Comparison of ENCODE assay signal across 1 cellular context in the genomic region with DNA sequence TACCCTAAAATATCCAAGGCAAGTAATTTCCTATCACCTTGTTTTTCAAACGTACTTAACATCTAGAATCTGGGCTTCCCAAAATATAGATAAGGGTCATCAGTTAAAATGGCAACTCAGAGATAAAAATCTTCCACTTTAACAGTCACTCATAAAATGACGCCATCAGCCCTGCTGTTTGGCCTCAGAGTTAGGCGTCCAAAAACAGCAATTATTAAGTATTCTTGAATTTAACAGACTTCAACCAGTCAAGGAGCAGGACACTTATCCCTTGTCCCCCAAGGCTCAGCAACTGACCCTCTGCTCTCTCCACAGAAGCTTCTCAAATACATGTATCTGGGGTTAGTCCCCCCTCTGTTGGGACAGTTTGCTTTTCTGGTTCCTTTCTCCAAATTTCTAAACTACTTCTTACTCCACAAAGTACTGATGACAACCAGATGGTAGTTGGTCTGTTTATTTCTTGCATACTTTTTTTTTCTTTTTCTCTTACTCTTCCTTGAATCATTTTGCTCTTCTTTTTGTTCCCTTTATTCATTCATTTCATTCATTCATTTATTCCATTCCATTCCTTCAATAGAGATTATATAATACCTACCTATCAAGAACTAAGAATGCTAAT.
TF ChIP-seq lines count a peak whose summit lies in the region.

No MANE protein-coding gene starts in this region.

TF ChIP-seq in IMR-90, 13 proteins besides CTCF, POLR2A, EP300 and RAD21 (continued from another document):
- TF ChIP-seq NFE2L2 (IDR thresholded peaks at IDR 0.05; ENCODE audit: low read depth, low read length), result no peak
- TF ChIP-seq, protein P1, sequence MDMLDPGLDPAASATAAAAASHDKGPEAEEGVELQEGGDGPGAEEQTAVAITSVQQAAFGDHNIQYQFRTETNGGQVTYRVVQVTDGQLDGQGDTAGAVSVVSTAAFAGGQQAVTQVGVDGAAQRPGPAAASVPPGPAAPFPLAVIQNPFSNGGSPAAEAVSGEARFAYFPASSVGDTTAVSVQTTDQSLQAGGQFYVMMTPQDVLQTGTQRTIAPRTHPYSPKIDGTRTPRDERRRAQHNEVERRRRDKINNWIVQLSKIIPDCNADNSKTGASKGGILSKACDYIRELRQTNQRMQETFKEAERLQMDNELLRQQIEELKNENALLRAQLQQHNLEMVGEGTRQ (IDR thresholded peaks at IDR 0.05; ENCODE audit: low read depth, low read length), result no peak
